In the genomic region with DNA sequence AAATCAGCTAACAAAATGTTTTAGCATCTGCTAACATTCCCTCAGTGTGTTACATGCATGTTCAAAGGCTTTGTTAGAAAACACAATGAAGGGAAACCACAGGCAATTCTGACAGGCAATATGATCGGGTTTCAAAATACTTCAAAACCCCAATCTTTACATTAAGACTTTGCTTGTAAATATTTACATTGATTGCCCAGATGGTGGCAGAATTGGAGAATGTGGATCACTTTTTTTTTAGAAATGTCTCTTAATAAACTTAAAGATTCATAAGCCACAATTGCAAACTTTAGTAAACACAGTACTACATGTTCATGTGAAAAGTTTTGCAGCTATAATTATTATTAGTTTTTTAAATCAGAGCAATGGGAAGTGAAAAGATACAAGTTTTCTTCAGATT, we compare ENCODE assay signal across 19 cellular contexts.
"Had no signal": no experiment of that assay in that cellular context is flagged by ENCODE, and none has a peak within 500 bp of the region (broad histone marks: within the 10 kb centered on the region; RNA-seq: fewer than 3 reads in every experiment).

No MANE protein-coding gene starts in this region.

- H3K4me1 ChIP-seq: body of pancreas, esophagus muscularis mucosa, spleen, suprapubic skin had no signal

- H3K36me3 Mint-ChIP-seq: memory B cell had no signal

- H3K36me3 ChIP-seq: esophagus muscularis mucosa, ovary, spleen, suprapubic skin had no signal

- H3K9me3 ChIP-seq: body of pancreas, esophagus muscularis mucosa, ovary, spleen, suprapubic skin had no signal

- DNase-seq: activated B cell treated with CpG ODN at 0.5 μM for 24 hours; activated CD4-positive, alpha-beta T cell treated with anti-CD3 and anti-CD28 coated beads for 48 hours; activated CD8-positive, alpha-beta T cell treated with anti-CD3 and anti-CD28 coated beads for 36 hours; activated gamma-delta T cell; activated T-cell treated with anti-CD3 and anti-CD28 coated beads, Interleukin-2, amount 50 U/mL, for 4 hours; amygdala; body of pancreas; central memory CD4-positive, alpha-beta T cell; left ventricle myocardium superior; ovary; spleen had no signal

- H3K27ac Mint-ChIP-seq: activated B cell treated with CpG ODN at 0.5 μM for 24 hours; activated CD8-positive, alpha-beta T cell treated with anti-CD3 and anti-CD28 coated beads for 36 hours; activated naive CD4-positive, alpha-beta T cell treated with anti-CD3 and anti-CD28 coated beads, Interleukin-2, amount 50 U/mL, for 72 hours; memory B cell; natural killer cell treated with Interleukin-12 subunit alpha and Interleukin-12 subunit beta and Interleukin-15 and Interleukin-18, amount 100 ng/mL, for 72 hours; stimulated activated naive CD8-positive, alpha-beta T cell treated with anti-CD3 and anti-CD28 coated beads, Interleukin-15, Interleukin-2, amounts not matched to agents 100 ng/mL and 50 ng/mL, for 24 hours; type B pancreatic cell had no signal

- H3K27me3 Mint-ChIP-seq: activated B cell treated with CpG ODN at 0.5 μM for 24 hours; activated CD8-positive, alpha-beta T cell treated with anti-CD3 and anti-CD28 coated beads for 36 hours; memory B cell; natural killer cell treated with Interleukin-12 subunit alpha and Interleukin-12 subunit beta and Interleukin-15 and Interleukin-18, amount 100 ng/mL, for 72 hours; stimulated activated naive CD8-positive, alpha-beta T cell treated with anti-CD3 and anti-CD28 coated beads, Interleukin-15, Interleukin-2, amounts not matched to agents 100 ng/mL and 50 ng/mL, for 24 hours; type B pancreatic cell had no signal

- H3K9me3 Mint-ChIP-seq: memory B cell had no signal

- H3K4me3 Mint-ChIP-seq: activated B cell treated with CpG ODN at 0.5 μM for 24 hours; activated CD8-positive, alpha-beta T cell treated with anti-CD3 and anti-CD28 coated beads for 36 hours; activated T-cell treated with anti-CD3 and anti-CD28 coated beads, Interleukin-2, amount 50 U/mL, for 4 hours; memory B cell; natural killer cell treated with Interleukin-12 subunit alpha and Interleukin-12 subunit beta and Interleukin-15 and Interleukin-18, amount 100 ng/mL, for 72 hours; stimulated activated naive CD8-positive, alpha-beta T cell treated with anti-CD3 and anti-CD28 coated beads, Interleukin-15, Interleukin-2, amounts not matched to agents 100 ng/mL and 50 ng/mL, for 24 hours; type B pancreatic cell had no signal

- H3K27me3 ChIP-seq: body of pancreas, esophagus muscularis mucosa, ovary, spleen, suprapubic skin had no signal

- H3K4me3 ChIP-seq: body of pancreas, coronary artery, esophagus muscularis mucosa, ovary, spleen, suprapubic skin had no signal
